In genomic region chr7:75638607-75639070, GRCh38 we compare ENCODE assay signal across 8 cellular contexts.
A peak's percentile ranks its signal among the peaks of the same experiment; 100 is the strongest.
DNase-seq lines count a peak whose midpoint lies in the region; ATAC-seq, FAIRE-seq and TF ChIP-seq lines count a peak whose summit lies in the region.

No MANE protein-coding gene starts in this region.

- CTCF ChIA-PET in Calu3 (lab: Charles Lee) (no interaction called here), GM12878 (lab: Yijun Ruan, JAX) (no interaction called here)

- DNase-seq in Calu3 = peak; percentile 35
- peak; percentile 50 for DNase-seq in LoVo (ENCODE audit: low spot score)
- no peak for DNase-seq in GM12878 (ENCODE audit: low read depth, low spot score)
- DNase-seq in retinal pigment epithelial cell (ENCODE audit: low read depth) = no peak
- no peak for DNase-seq in NCI-H1436 treated with DMSO at 0.1 percent for 48 hours (lab: John Stamatoyannopoulos, UW)

- no peak overlapping the region for H3K27ac ChIP-seq in GM12878 (ENCODE audit: control insufficient read depth, insufficient read depth)

- peak overlapping the region; percentile 65 for H3K4me3 Mint-ChIP-seq in Calu3 (ENCODE audit: low read depth, unreplicated experiment)

- TF ChIP-seq RAD21 in GM12878 (IDR thresholded peaks at IDR 0.05; ENCODE audit: insufficient read depth, low read depth, low read length) = no peak

- H2AFZ ChIP-seq in GM12878 (ENCODE audit: control insufficient read depth, low read depth, low read length) = peak overlapping the region; percentile 44

- H3K9ac ChIP-seq in GM12878 (ENCODE audit: control insufficient read depth, insufficient read depth, low read length) (peak overlapping the region; percentile 20; the same call in 1 of the 2 replicates), iPS-15b (ENCODE audit: low read depth, low read length) (peak overlapping the region; percentile 81)

- POLR2A ChIA-PET in GM12878 (lab: Charles Lee) = no interaction called here

- RAD21 ChIA-PET in GM12878 (lab: Charles Lee; ENCODE audit: unreplicated experiment) = no interaction called here

- no peaks in the 10 kb centered on the region for H3K4me1 Mint-ChIP-seq in Calu3 (ENCODE audit: low read depth, unreplicated experiment)

- no peaks in the 10 kb centered on the region for H3K36me3 ChIP-seq in GM12878 (ENCODE audit: control insufficient read depth in 2 of 2, insufficient read depth in 2 of 2, low read length in 1 of 2)
- no peaks in the 10 kb centered on the region for H3K36me3 ChIP-seq in iPS-15b (ENCODE audit: control insufficient read depth, insufficient read depth, low read length)

- H3K4me3 ChIP-seq in GM12878 (peak overlapping the region; percentile 61), iPS-15b (ENCODE audit: low read depth, low read length) (peak overlapping the region; percentile 96), retinal pigment epithelial cell (ENCODE audit: low read length) (peak overlapping the region; percentile 63)

- no peaks in the 10 kb centered on the region for H4K20me1 ChIP-seq in GM12878 (ENCODE audit: control insufficient read depth, insufficient read depth)

- no peak for ATAC-seq in GM12878
- no peak for ATAC-seq in GM21737 (IDR thresholded peaks at IDR 0.05; ENCODE audit: unreplicated experiment)
- no peak for ATAC-seq in HG03520 (IDR thresholded peaks at IDR 0.05; ENCODE audit: unreplicated experiment)

- H3K36me3 Mint-ChIP-seq in Calu3 (ENCODE audit: insufficient read depth, unreplicated experiment) = peaks cover 17% of the 10 kb centered on the region

- FAIRE-seq in GM12878 (lab: Jason Lieb, UNC) = no peak

- BruUV-seq in Calu3 (replicated peaks; lab: Mats Ljungman, UMichigan) = no TSS peak
- no TSS peak for BruUV-seq in GM12878 (replicated peaks; lab: Mats Ljungman, UMichigan)

- H3K9me3 ChIP-seq in GM12878 (replicated peaks; ENCODE audit: control insufficient read depth, insufficient read depth, low read length) (peaks cover 3% of the 10 kb centered on the region; the same call in 1 of the 3 replicates), iPS-15b (ENCODE audit: control insufficient read depth, insufficient read depth, low read length) (no peaks in the 10 kb centered on the region)

- no peaks in the 10 kb centered on the region for H3K9me3 Mint-ChIP-seq in Calu3 (ENCODE audit: low read depth, unreplicated experiment)

- no peaks in the 10 kb centered on the region for H3K27me3 Mint-ChIP-seq in Calu3 (ENCODE audit: unreplicated experiment)

- TF ChIP-seq POLR2A in GM12878 (IDR thresholded peaks at IDR 0.05; ENCODE audit: low read depth, low read length) = no peak

- no peaks in the 10 kb centered on the region for H3K79me2 ChIP-seq in GM12878 (ENCODE audit: control insufficient read depth, insufficient read depth, low read length)

- H3K4me2 ChIP-seq in GM12878 (ENCODE audit: control insufficient read depth, insufficient read depth) = peak overlapping the region; percentile 46

- no peak for TF ChIP-seq CTCF in Calu3 (IDR thresholded peaks at IDR 0.05; ENCODE audit: unreplicated experiment)
- no peak for TF ChIP-seq CTCF in GM12878 (IDR thresholded peaks at IDR 0.05 in 2 of 3, conservative IDR thresholded peaks at IDR 0.05 in 1 of 3; ENCODE audit: control insufficient read depth in 2 of 3, extremely low read depth in 1 of 3, insufficient read depth in 1 of 3, low read depth in 3 of 3, low read length in 3 of 3)
- TF ChIP-seq CTCF in retinal pigment epithelial cell (conservative IDR thresholded peaks at IDR 0.05; ENCODE audit: low read depth, low read length) = no peak

- H3K4me1 ChIP-seq in GM12878 (ENCODE audit: control insufficient read depth, insufficient read depth, low read length) (peaks cover 4% of the 10 kb centered on the region), iPS-15b (ENCODE audit: control insufficient read depth, insufficient read depth, low read length) (peaks cover 10% of the 10 kb centered on the region)

- no peak for TF ChIP-seq EP300 in GM12878 (IDR thresholded peaks at IDR 0.05; ENCODE audit: borderline replicate concordance in 1 of 2, control insufficient read depth in 1 of 2, low read depth in 2 of 2, low read length in 2 of 2)

- H3K27me3 ChIP-seq in GM12878 (replicated peaks in 1 of 2; ENCODE audit: control insufficient read depth in 2 of 2, insufficient read depth in 2 of 2, low read length in 1 of 2) (peaks cover 0 to 1% of the 10 kb centered on the region in 2 experiments; a peak in 1 of 4 replicates), iPS-15b (ENCODE audit: control insufficient read depth, insufficient read depth, low read length) (no peaks in the 10 kb centered on the region)

- in situ Hi-C loops in GM12878 (cut with MboI) = no loop called here

- SMC1A ChIA-PET in GM12878 (lab: Charles Lee; ENCODE audit: uncharacterized antibody, unreplicated experiment) = no interaction called here

- H3K27ac Mint-ChIP-seq in Calu3 (ENCODE audit: unreplicated experiment) = no peak overlapping the region

- under 1% methylated on average over 29 of the region's 35 CpGs for WGBS in GM12878 (ENCODE audit: insufficient coverage, insufficient replicate concordance, low lambda C conversion rate, missing lambda C conversion rate)

- intact Hi-C loops in Calu3 (cut with micrococcal nuclease; ENCODE audit: unreplicated experiment) (no loop called here), GM12878 (cut with micrococcal nuclease; ENCODE audit: unreplicated experiment) (loop anchor here (10.0 kb wide), 1 partner anchor 104 kb away; no protein-coding TSS in a partner anchor)

TF ChIP-seq in GM12878, 131 proteins besides CTCF, POLR2A, EP300 and RAD21:
- TF ChIP-seq MLLT1 (IDR thresholded peaks at IDR 0.05) = no peak
- TF ChIP-seq ASH2L (IDR thresholded peaks at IDR 0.05; ENCODE audit: borderline replicate concordance, low read depth) = no peak
- TF ChIP-seq BMI1 (IDR thresholded peaks at IDR 0.05; ENCODE audit: borderline replicate concordance) = no peak
- TF ChIP-seq ESRRA (IDR thresholded peaks at IDR 0.05; ENCODE audit: low read length) = no peak
- no peak for TF ChIP-seq IRF3 (IDR thresholded peaks at IDR 0.05)
- no peak for TF ChIP-seq HCFC1 (IDR thresholded peaks at IDR 0.05; ENCODE audit: low read length)
- TF ChIP-seq CEBPB (IDR thresholded peaks at IDR 0.05; ENCODE audit: borderline replicate concordance in 1 of 2, low read depth in 2 of 2, low read length in 2 of 2) = no peak
- no peak for TF ChIP-seq PAX5 (IDR thresholded peaks at IDR 0.05; ENCODE audit: borderline replicate concordance, low read depth, low read length)

Comparison
In these comparisons a context has a peak if more than half of its experiments do, and no peak if none do; other contexts are left out.
1. DNase-seq: peak in Calu3 (single experiment) and LoVo (single experiment); none in GM12878 (single experiment), retinal pigment epithelial cell (single experiment) and NCI-H1436 treated with DMSO at 0.1 percent for 48 hours (single experiment).
2. Peak in every context shown above with its lines, with median percentiles within 50 percentile points of each other: H3K4me3 ChIP-seq.